ENCODE assay signal across 16 cellular contexts in the genomic region with DNA sequence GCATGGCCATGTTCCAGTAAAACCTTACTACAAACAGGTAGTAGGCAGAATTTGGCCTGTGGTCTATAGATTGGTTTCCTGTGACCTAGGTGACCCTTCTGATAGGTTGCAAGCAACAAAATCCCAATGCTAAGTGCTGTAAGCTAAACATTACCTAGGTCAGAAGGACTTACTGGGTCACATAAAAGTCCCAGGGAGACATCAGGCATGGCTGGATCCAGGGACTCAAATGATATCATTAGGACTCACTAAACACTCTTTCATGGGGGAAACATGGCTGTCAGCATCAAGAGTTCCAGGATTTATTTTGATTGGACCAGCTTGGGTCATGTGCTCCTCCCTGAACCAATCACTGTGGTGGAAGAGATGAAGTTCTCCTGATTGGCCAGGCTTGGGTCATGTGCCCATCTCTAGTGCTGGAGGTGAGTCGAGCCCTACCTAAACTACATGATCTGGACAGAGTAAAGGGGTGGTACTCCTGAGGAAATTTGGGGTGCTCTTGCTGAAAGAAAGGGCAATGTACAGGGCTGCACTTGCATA. TPM values are rescaled to one million over a fixed set of nuclear protein-coding genes. Genes with fewer than 3 reads are reported as not detected.
DNase-seq lines count a peak whose midpoint lies in the region; ATAC-seq and TF ChIP-seq lines count a peak whose summit lies in the region.
"Had no signal": no experiment of that assay in that cellular context is flagged by ENCODE, and none has a peak within 500 bp of the region (broad histone marks: within the 10 kb centered on the region; RNA-seq: fewer than 3 reads in every experiment).

No MANE protein-coding gene starts in this region.

- H4K91ac ChIP-seq in IMR-90 (ENCODE audit: insufficient read depth, low read depth, low read length) = no peak overlapping the region

- no peak overlapping the region for H3K23ac ChIP-seq in IMR-90 (ENCODE audit: low read depth, low read length)

- no peaks in the 10 kb centered on the region for H4K20me1 ChIP-seq in IMR-90 (ENCODE audit: insufficient read depth, low read length)

- H2BK15ac ChIP-seq in IMR-90 (ENCODE audit: low read depth, low read length) = no peak overlapping the region

- H4K5ac ChIP-seq in IMR-90 (ENCODE audit: low read depth, low read length) = no peak overlapping the region

- no peak overlapping the region for H3K14ac ChIP-seq in IMR-90 (replicated peaks; ENCODE audit: low read depth, low read length)

- H2AFZ ChIP-seq in IMR-90 (replicated peaks; ENCODE audit: low read length, poor library complexity) = no peak overlapping the region

- in situ Hi-C loops in IMR-90 (cut with MboI; ENCODE audit: low sequenced_read_pairs) (no loop called here), SK-MEL-5 (cut with HindIII; ENCODE audit: low pct_unique_long_range_greater_than_20kb, low sequenced_read_pairs) (no loop called here)

- H3K36me3 ChIP-seq in IMR-90 (ENCODE audit: control insufficient read depth, insufficient read depth, low read length) = no peaks in the 10 kb centered on the region
- no peaks in the 10 kb centered on the region for H3K36me3 ChIP-seq in effector memory CD4-positive, alpha-beta T cell (ENCODE audit: control insufficient read depth, insufficient read depth, low read length)

- no peak overlapping the region for H3K56ac ChIP-seq in IMR-90 (ENCODE audit: extremely low read depth, insufficient read depth, low read length)

- H3K79me1 ChIP-seq in IMR-90 (ENCODE audit: low read depth in 1 of 2, low read length in 2 of 2) = no peaks in the 10 kb centered on the region

- POLR2A ChIA-PET in IMR-90 (lab: Charles Lee; ENCODE audit: unreplicated experiment) = no interaction called here

- CTCF ChIA-PET in IMR-90 (lab: Yijun Ruan, JAX) = no interaction called here

- H3K4me1 ChIP-seq in IMR-90 (ENCODE audit: control insufficient read depth, insufficient read depth, low read length) (no peaks in the 10 kb centered on the region), foreskin keratinocyte (no peaks in the 10 kb centered on the region)
- no peaks in the 10 kb centered on the region for H3K4me1 ChIP-seq in effector memory CD4-positive, alpha-beta T cell (ENCODE audit: control insufficient read depth, insufficient read depth, low read length, poor library complexity, severe bottlenecking)
- H3K4me1 ChIP-seq: Caco-2 had no signal

- no CpG with 5 or more reads among the region's 1 CpG for WGBS in IMR-90 (ENCODE audit: extremely low coverage in 2 of 2, insufficient read length in 1 of 2), 2 experiments

- no peak overlapping the region for H3K18ac ChIP-seq in IMR-90 (ENCODE audit: low read depth, low read length)

- H3K9ac ChIP-seq in IMR-90 (ENCODE audit: low read depth, low read length) = no peak overlapping the region

- no peak overlapping the region for H2AK9ac ChIP-seq in IMR-90 (replicated peaks; ENCODE audit: low read depth, low read length, poor library complexity)

- H4K8ac ChIP-seq in IMR-90 (ENCODE audit: low read depth in 2 of 2, low read length in 2 of 2) = no peak overlapping the region

- H2AK5ac ChIP-seq in IMR-90 (ENCODE audit: low read depth, low read length) = no peak overlapping the region

- H3K9me1 ChIP-seq in IMR-90 (ENCODE audit: insufficient read depth, low read length) = no peaks in the 10 kb centered on the region

- dilution Hi-C loops in IMR-90 (cut with HindIII; ENCODE audit: low sequenced_read_pairs, unreplicated experiment) = no loop called here

- H3K4me2 ChIP-seq in IMR-90 (ENCODE audit: low read depth, low read length) = no peak overlapping the region

- TF ChIP-seq CTCF in IMR-90 (conservative IDR thresholded peaks at IDR 0.05; ENCODE audit: low read depth, low read length) (no peak), foreskin keratinocyte (conservative IDR thresholded peaks at IDR 0.05) (no peak)

- H3K27ac ChIP-seq in IMR-90 (ENCODE audit: insufficient read depth, low read length) (no peak overlapping the region), foreskin keratinocyte (no peak overlapping the region)
- no peak overlapping the region for H3K27ac ChIP-seq in effector memory CD4-positive, alpha-beta T cell (ENCODE audit: insufficient read depth, low read length, poor library complexity, severe bottlenecking)

- no peak for TF ChIP-seq POLR2A in IMR-90 (IDR thresholded peaks at IDR 0.05; ENCODE audit: low read depth, low read length)

- no peak overlapping the region for H3K4ac ChIP-seq in IMR-90 (ENCODE audit: low read depth, low read length)

- no peak overlapping the region for H2BK20ac ChIP-seq in IMR-90 (ENCODE audit: low read depth, low read length)

- no peak overlapping the region for H2BK5ac ChIP-seq in IMR-90 (ENCODE audit: low read depth, low read length, poor library complexity, severe bottlenecking)

- no peak overlapping the region for H3K4me3 ChIP-seq in IMR-90 (ENCODE audit: insufficient read depth, low read depth, low read length)
- no peak overlapping the region for H3K4me3 ChIP-seq in effector memory CD4-positive, alpha-beta T cell (ENCODE audit: insufficient read depth, low read depth, low read length, poor library complexity, severe bottlenecking)

- H2BK120ac ChIP-seq in IMR-90 (ENCODE audit: low read depth, low read length) = no peak overlapping the region

- TF ChIP-seq RAD21 in IMR-90 (IDR thresholded peaks at IDR 0.05; ENCODE audit: low read length) = no peak

- DNase-seq in ELR (ENCODE audit: low read depth) (peak; percentile 9), IMR-90 (no peak), SK-MEL-5 (ENCODE audit: low read depth, low spot score) (peak; percentile 13), foreskin keratinocyte (no peak)
- DNase-seq in activated naive CD4-positive, alpha-beta T cell (lab: John Stamatoyannopoulos, UW) = no peak
- no peak for DNase-seq in effector memory CD4-positive, alpha-beta T cell
- DNase-seq: Caco-2; CD8-positive, alpha-beta T cell; HCEC 1CT had no signal

- intact Hi-C loops in IMR-90 (cut with micrococcal nuclease) = no loop called here

- H3K9me3 ChIP-seq in IMR-90 (ENCODE audit: control insufficient read depth, insufficient read depth, low read length) = no peaks in the 10 kb centered on the region
- H3K9me3 ChIP-seq in effector memory CD4-positive, alpha-beta T cell (ENCODE audit: control insufficient read depth, low read length) = no peaks in the 10 kb centered on the region
- H3K9me3 ChIP-seq: Caco-2 had no signal

- H3K27me3 ChIP-seq in IMR-90 (ENCODE audit: control insufficient read depth, insufficient read depth, low read length) = peaks cover 18% of the 10 kb centered on the region
- peaks cover 97% of the 10 kb centered on the region for H3K27me3 ChIP-seq in foreskin keratinocyte
- H3K27me3 ChIP-seq in effector memory CD4-positive, alpha-beta T cell (replicated peaks; ENCODE audit: control insufficient read depth, insufficient read depth, low read length, poor library complexity, severe bottlenecking) = no peaks in the 10 kb centered on the region

- ATAC-seq in IMR-90 (ENCODE audit: low read depth) = no peak
- ATAC-seq in foreskin keratinocyte = peak; percentile 69
- no peak for ATAC-seq in HG02884 (IDR thresholded peaks at IDR 0.05; ENCODE audit: unreplicated experiment)
- ATAC-seq: CD8-positive, alpha-beta T cell had no signal

- BruUV-seq in IMR-90 (replicated peaks; lab: Mats Ljungman, UMichigan) = no TSS peak

TF ChIP-seq in IMR-90, 13 proteins besides CTCF, POLR2A, EP300 and RAD21:
- TF ChIP-seq CHD1 (IDR thresholded peaks at IDR 0.05; ENCODE audit: low read depth, low read length) (no peak), MXI1 (IDR thresholded peaks at IDR 0.05; ENCODE audit: borderline replicate concordance, low read depth, low read length) (no peak), SMC3 (IDR thresholded peaks at IDR 0.05; ENCODE audit: low read depth, low read length) (no peak), MAFK (IDR thresholded peaks at IDR 0.05; ENCODE audit: low read depth, low read length) (no peak)
- TF ChIP-seq, protein P1, sequence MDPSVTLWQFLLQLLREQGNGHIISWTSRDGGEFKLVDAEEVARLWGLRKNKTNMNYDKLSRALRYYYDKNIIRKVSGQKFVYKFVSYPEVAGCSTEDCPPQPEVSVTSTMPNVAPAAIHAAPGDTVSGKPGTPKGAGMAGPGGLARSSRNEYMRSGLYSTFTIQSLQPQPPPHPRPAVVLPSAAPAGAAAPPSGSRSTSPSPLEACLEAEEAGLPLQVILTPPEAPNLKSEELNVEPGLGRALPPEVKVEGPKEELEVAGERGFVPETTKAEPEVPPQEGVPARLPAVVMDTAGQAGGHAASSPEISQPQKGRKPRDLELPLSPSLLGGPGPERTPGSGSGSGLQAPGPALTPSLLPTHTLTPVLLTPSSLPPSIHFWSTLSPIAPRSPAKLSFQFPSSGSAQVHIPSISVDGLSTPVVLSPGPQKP (IDR thresholded peaks at IDR 0.05; ENCODE audit: borderline replicate concordance, low read depth, low read length) = no peak
- TF ChIP-seq, protein P2, sequence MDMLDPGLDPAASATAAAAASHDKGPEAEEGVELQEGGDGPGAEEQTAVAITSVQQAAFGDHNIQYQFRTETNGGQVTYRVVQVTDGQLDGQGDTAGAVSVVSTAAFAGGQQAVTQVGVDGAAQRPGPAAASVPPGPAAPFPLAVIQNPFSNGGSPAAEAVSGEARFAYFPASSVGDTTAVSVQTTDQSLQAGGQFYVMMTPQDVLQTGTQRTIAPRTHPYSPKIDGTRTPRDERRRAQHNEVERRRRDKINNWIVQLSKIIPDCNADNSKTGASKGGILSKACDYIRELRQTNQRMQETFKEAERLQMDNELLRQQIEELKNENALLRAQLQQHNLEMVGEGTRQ (IDR thresholded peaks at IDR 0.05; ENCODE audit: low read depth, low read length) = peak; percentile 80

RNA-seq across cellular contexts. Expression of a gene that starts 16.8 kb away (rescaled TPM):
- not detected in 2 replicates for total RNA-seq in IMR-90 (2012; rRNA removed)
- polyA plus RNA-seq in IMR-90 (2012; rRNA removed) = 0.02 TPM in 1 of 2 replicates, not detected in the other
- not detected in 2 replicates for polyA plus RNA-seq in IMR-90 (2012; cell fraction: cytosol; rRNA removed)
- polyA plus RNA-seq in IMR-90 (2012; cell fraction: nucleus; rRNA removed; ENCODE audit: low replicate concordance) = not detected in 2 replicates
- total RNA-seq in SK-MEL-5 (2014; rRNA removed; shearing (Covaris generic)) = not detected in 2 replicates
- polyA plus RNA-seq in SK-MEL-5 (2015; cell fraction: cytosol; rRNA removed) = 0.11 and 0.15 TPM in 2 replicates
- 0.54 TPM in 1 of 2 replicates, not detected in the other for polyA plus RNA-seq in SK-MEL-5 (2015; cell fraction: nucleus; rRNA removed)
- not detected in 2 replicates for total RNA-seq in foreskin keratinocyte
- polyA plus RNA-seq in foreskin keratinocyte = not detected in 2 replicates
- total RNA-seq: A673; Caco-2; CD8-positive, alpha-beta T cell; G401; H4 had no signal
- polyA plus RNA-seq: BJ, CD14-positive monocyte, IgD-negative memory B cell had no signal

Comparison
In these comparisons a context has a peak if more than half of its experiments do, and no peak if none do; other contexts are left out.
1. DNase-seq: peak in ELR (single experiment) and SK-MEL-5 (single experiment); none in IMR-90 (single experiment), foreskin keratinocyte (0 of 2), activated naive CD4-positive, alpha-beta T cell (0 of 4) and effector memory CD4-positive, alpha-beta T cell (0 of 3).